ENCODE assay signal across 9 cellular contexts in the genomic region with DNA sequence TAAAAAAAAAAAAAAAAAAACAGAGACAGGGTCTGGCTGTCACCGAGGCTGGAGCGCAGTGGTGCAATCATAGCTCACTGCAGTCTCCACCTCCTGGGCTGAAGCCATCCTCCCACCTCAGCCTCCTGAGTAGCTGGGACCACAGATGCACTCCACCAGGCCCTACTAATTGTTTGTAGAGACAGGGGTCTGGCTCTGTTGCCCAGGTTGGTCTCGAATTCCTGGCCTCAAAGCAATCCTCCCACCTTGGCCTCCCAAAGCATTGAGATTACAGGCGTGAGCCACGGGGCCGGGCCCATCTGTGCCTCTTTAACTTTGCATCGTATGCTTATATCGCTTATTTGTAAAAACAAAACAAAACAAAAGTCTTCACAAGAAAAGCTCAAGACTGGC. TPM values are rescaled to one million over a fixed set of nuclear protein-coding genes. Genes with fewer than 3 reads are reported as not detected.
DNase-seq lines count a peak whose midpoint lies in the region; ATAC-seq, FAIRE-seq and TF ChIP-seq lines count a peak whose summit lies in the region.
"Had no signal": no experiment of that assay in that cellular context is flagged by ENCODE, and none has a peak within 500 bp of the region (broad histone marks: within the 10 kb centered on the region; RNA-seq: fewer than 3 reads in every experiment).

No MANE protein-coding gene starts in this region.

- H3K27me3 Mint-ChIP-seq in activated naive CD8-positive, alpha-beta T cell treated with anti-CD3 and anti-CD28 coated beads for 36 hours, result no peaks in the 10 kb centered on the region

- intact Hi-C loops in stomach (cut with DNase I; ENCODE audit: low total_unique reads), result no loop called here

- ATAC-seq in foreskin keratinocyte, result no peak

- H3K4me3 Mint-ChIP-seq in activated naive CD8-positive, alpha-beta T cell treated with anti-CD3 and anti-CD28 coated beads for 36 hours, result peak overlapping the region; percentile 81

- H3K36me3 Mint-ChIP-seq in activated naive CD8-positive, alpha-beta T cell treated with anti-CD3 and anti-CD28 coated beads for 36 hours, result no peaks in the 10 kb centered on the region

- peaks cover 6% of the 10 kb centered on the region for H3K27me3 ChIP-seq in keratinocyte (ENCODE audit: control insufficient read depth, extremely low read depth, insufficient read depth, low read length)
- H3K27me3 ChIP-seq in stomach, result no peaks in the 10 kb centered on the region
- peaks cover 7% of the 10 kb centered on the region for H3K27me3 ChIP-seq in foreskin keratinocyte

- H3K9me3 Mint-ChIP-seq in activated naive CD8-positive, alpha-beta T cell treated with anti-CD3 and anti-CD28 coated beads for 36 hours, result no peaks in the 10 kb centered on the region

- dilution Hi-C loops in keratinocyte (cut with MboI; ENCODE audit: extremely low pct_ligation_motif_present, low sequenced_read_pairs), result no loop called here

- H3K4me1 ChIP-seq in keratinocyte (ENCODE audit: control insufficient read depth, extremely low read depth, insufficient read depth, low read length) (peaks cover 35% of the 10 kb centered on the region), stomach (peaks cover 56 to 88% (median 84%) of the 10 kb centered on the region in 4 donors), foreskin keratinocyte (peaks cover 7% of the 10 kb centered on the region)

- DNase-seq in activated CD8-positive, alpha-beta memory T cell treated with anti-CD3 and anti-CD28 coated beads for 24 hours, result peak; percentile 70
- no peak for DNase-seq in activated CD8-positive, alpha-beta memory T cell treated with anti-CD3 and anti-CD28 coated beads, Interleukin-2, amount 50 U/mL, for 4 hours
- peak; percentile 41 for DNase-seq in activated naive CD8-positive, alpha-beta T cell treated with anti-CD3 and anti-CD28 coated beads for 36 hours
- no peak for DNase-seq in keratinocyte (ENCODE audit: low read depth, low spot score)
- no peak for DNase-seq in stomach
- DNase-seq in foreskin keratinocyte, result no peak
- no peak for DNase-seq in DMS153 treated with DMSO at 0.1 percent for 48 hours (lab: John Stamatoyannopoulos, UW; ENCODE audit: unreplicated experiment)
- no peak for DNase-seq in LoVo (ENCODE audit: low spot score)

- H2AFZ ChIP-seq in keratinocyte (ENCODE audit: control insufficient read depth, low read length), result peak overlapping the region; percentile 77

- H3K9ac ChIP-seq in keratinocyte (ENCODE audit: control insufficient read depth, extremely low read depth, insufficient read depth, low read length), result peak overlapping the region; percentile 71

- no peak for FAIRE-seq in keratinocyte (lab: Jason Lieb, UNC)
- FAIRE-seq: colon had no signal

- peak overlapping the region; percentile 25 to 58 (median 48) for H3K4me3 ChIP-seq in keratinocyte (ENCODE audit: control insufficient read depth in 2 of 3, extremely low read depth in 1 of 3, insufficient read depth in 2 of 3, low read depth in 1 of 3, low read length in 3 of 3)
- peak overlapping the region; percentile 70 to 98 (median 88) for H3K4me3 ChIP-seq in stomach

- no peak for TF ChIP-seq POLR2A in stomach (IDR thresholded peaks at IDR 0.05)

- no peak for TF ChIP-seq CTCF in keratinocyte (optimal IDR thresholded peaks at IDR 0.05 in 1 of 3, IDR thresholded peaks at IDR 0.05 in 1 of 3, conservative IDR thresholded peaks at IDR 0.05 in 1 of 3; ENCODE audit: extremely low read depth in 1 of 3, insufficient read depth in 2 of 3, low read length in 3 of 3)
- TF ChIP-seq CTCF in stomach (IDR thresholded peaks at IDR 0.05), result no peak
- no peak for TF ChIP-seq CTCF in foreskin keratinocyte (conservative IDR thresholded peaks at IDR 0.05)

- H3K27ac Mint-ChIP-seq in activated naive CD8-positive, alpha-beta T cell treated with anti-CD3 and anti-CD28 coated beads for 36 hours, result peak overlapping the region; percentile 92

- H3K36me3 ChIP-seq in keratinocyte (ENCODE audit: control insufficient read depth in 2 of 2, extremely low read depth in 1 of 2, insufficient read depth in 2 of 2, low read length in 2 of 2) (no peaks in the 10 kb centered on the region), stomach (peaks cover 0 to 8% (median 0%) of the 10 kb centered on the region in 4 donors)

- no peaks in the 10 kb centered on the region for H3K9me3 ChIP-seq in keratinocyte (ENCODE audit: control insufficient read depth, low read depth, low read length)
- H3K9me3 ChIP-seq in stomach, result no peaks in the 10 kb centered on the region

- peak overlapping the region; percentile 94 for H3K4me2 ChIP-seq in keratinocyte (ENCODE audit: control insufficient read depth, extremely low read depth, insufficient read depth, low read depth, low read length)

- H3K9me1 ChIP-seq in keratinocyte (ENCODE audit: control insufficient read depth, extremely low read depth, insufficient read depth, low read length), result no peaks in the 10 kb centered on the region

- H3K79me2 ChIP-seq in keratinocyte (ENCODE audit: control insufficient read depth, insufficient read depth, low read length), result peaks cover 21% of the 10 kb centered on the region

- TF ChIP-seq EP300 in stomach (IDR thresholded peaks at IDR 0.05), result no peak

- no peaks in the 10 kb centered on the region for H4K20me1 ChIP-seq in keratinocyte (ENCODE audit: control insufficient read depth, extremely low read depth, insufficient read depth, low read length)

- H3K4me1 Mint-ChIP-seq in activated naive CD8-positive, alpha-beta T cell treated with anti-CD3 and anti-CD28 coated beads for 36 hours, result peaks cover 47% of the 10 kb centered on the region

- H3K27ac ChIP-seq in keratinocyte (ENCODE audit: control insufficient read depth, insufficient read depth, low read length) (peak overlapping the region; percentile 82), stomach (peak overlapping the region; percentile 85 to 98 (median 97)), foreskin keratinocyte (no peak overlapping the region)

- WGBS in stomach, 5 donors, result 1 to 9% (median 3%) methylated on average over 8 of the region's 8 CpGs

RNA-seq across cellular contexts. Expression of a gene that starts 3.1 kb away (rescaled TPM):
- 10 to 100 TPM; 12.8 to 15.4 TPM for total RNA-seq in activated naive CD8-positive, alpha-beta T cell treated with anti-CD3 and anti-CD28 coated beads for 36 hours
- polyA plus RNA-seq in keratinocyte, result 12.0 to 25.5 TPM (median 12.9 TPM) in 3 replicates
- 17.0 TPM for polyA plus RNA-seq in keratinocyte (2011; ENCODE audit: low read depth)
- polyA plus RNA-seq in keratinocyte (2011; cell fraction: cytosol; rRNA removed), result 10.7 and 11.6 TPM in 2 replicates
- polyA plus RNA-seq in keratinocyte (2011; cell fraction: nucleus; rRNA removed), result 35.0 and 37.1 TPM in 2 replicates
- 13.3 and 25.6 TPM in 2 replicates for polyA plus RNA-seq in keratinocyte (2012; ENCODE audit: low replicate concordance)
- 36.9 to 65.1 TPM (median 42.2 TPM) in 3 replicates for polyA minus RNA-seq in keratinocyte
- 33.8 TPM for polyA minus RNA-seq in keratinocyte (2011; cell fraction: cytosol; rRNA and poly(A)+ RNA removed)
- 70.4 and 95.8 TPM in 2 replicates for polyA minus RNA-seq in keratinocyte (2011; cell fraction: nucleus; rRNA and poly(A)+ RNA removed)
- 100 to 1,000 TPM in 1 of 5 donors, 10 to 100 TPM in 4; 17.0 to 103 (median 61.7) TPM for total RNA-seq in stomach
- polyA plus RNA-seq in stomach, result 10 to 100 TPM in 2 of 3 donors, 1 to 10 TPM in 1; 7.0 to 10.5 (median 10.3) TPM
- total RNA-seq in foreskin keratinocyte, result 16.0 and 18.8 TPM in 2 replicates
- 5.3 and 8.0 TPM in 2 replicates for polyA plus RNA-seq in foreskin keratinocyte

Comparison
In these comparisons a context has a peak if more than half of its experiments do, and no peak if none do; other contexts are left out.
1. DNase-seq: peak in activated CD8-positive, alpha-beta memory T cell treated with anti-CD3 and anti-CD28 coated beads for 24 hours (single experiment) and activated naive CD8-positive, alpha-beta T cell treated with anti-CD3 and anti-CD28 coated beads for 36 hours (single experiment); none in activated CD8-positive, alpha-beta memory T cell treated with anti-CD3 and anti-CD28 coated beads, Interleukin-2, amount 50 U/mL, for 4 hours (single experiment), keratinocyte (single experiment), stomach (single experiment), foreskin keratinocyte (0 of 2), DMS153 treated with DMSO at 0.1 percent for 48 hours (single experiment) and LoVo (single experiment).